ENCODE assay signal across 7 cellular contexts in the genomic region with DNA sequence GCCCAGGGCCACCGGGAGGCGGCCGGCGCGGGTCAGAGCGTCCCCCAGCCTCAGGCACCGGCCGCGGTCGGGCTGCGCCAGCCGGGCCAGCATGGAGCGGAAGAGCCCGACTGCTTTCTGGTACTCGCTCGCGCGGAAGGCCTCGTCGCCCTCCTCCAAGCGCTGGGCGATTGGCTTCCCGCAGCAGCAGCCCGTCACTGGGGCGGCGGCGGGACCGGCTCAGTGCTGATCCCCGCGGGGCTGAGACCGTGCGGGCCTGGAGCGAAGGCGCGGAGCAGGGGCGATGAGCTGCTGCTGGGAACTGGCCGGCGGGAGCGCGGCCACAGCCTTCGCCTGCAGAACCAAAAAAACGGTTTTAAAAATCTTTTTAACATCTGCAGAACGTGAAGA.
DNase-seq lines count a peak whose midpoint lies in the region; ATAC-seq, FAIRE-seq and TF ChIP-seq lines count a peak whose summit lies in the region.
"Not testable (repeated sequence)": the region's sequence is repeated elsewhere in the genome, so short reads cannot be mapped to it uniquely, and the experiment has no call there.

No MANE protein-coding gene starts in this region.

- H3K27ac ChIP-seq in HL-60 (replicated peaks), result not testable (repeated sequence)
- peak overlapping the region in 8 of 10 donors; percentile 43 to 67 (median 61) for H3K27ac ChIP-seq in heart right ventricle

- H3K27me3 ChIP-seq in HL-60 (ENCODE audit: insufficient read depth, poor library complexity, severe bottlenecking); bronchial epithelial cell (ENCODE audit: control insufficient read depth, insufficient read depth, low read length); heart right ventricle: not testable (repeated sequence)

- DNase-seq in HL-60 (ENCODE audit: low read depth in 1 of 2, low spot score in 1 of 2); activated T-helper 2 cell treated with anti-CD3 and anti-CD28 coated beads, Interferon-gamma antibody, Interleukin-2, Interleukin-4, amounts not matched to agents 10 μg/mL and 5 μg/mL and 100 μg/mL, durations not matched to agents 14 hours and 24 hours and 36 hours (ENCODE audit: low spot score); bronchial epithelial cell (ENCODE audit: low read depth): not testable (repeated sequence)
- peak; percentile 48 for DNase-seq in activated CD4-positive, alpha-beta T cell treated with anti-CD3 and anti-CD28 coated beads for 36 hours
- DNase-seq in heart right ventricle (peak in 1 of 2 donors; percentile 35), occipital lobe (lab: John Stamatoyannopoulos, UW) (peak; percentile 9)
- peak; percentile 13 for DNase-seq in stimulated activated CD4-positive, alpha-beta T cell treated with anti-CD3 and anti-CD28 coated beads, Interleukin-2, amount 100 ng/mL, for 4 hours (ENCODE audit: low read depth)

- H3K4me3 Mint-ChIP-seq in activated CD4-positive, alpha-beta T cell treated with anti-CD3 and anti-CD28 coated beads for 36 hours, result peak overlapping the region; percentile 49
- peak overlapping the region; percentile 33 for H3K4me3 Mint-ChIP-seq in activated T-helper 2 cell treated with anti-CD3 and anti-CD28 coated beads, Interferon-gamma antibody, Interleukin-2, Interleukin-4, amounts not matched to agents 10 μg/mL and 5 μg/mL and 100 μg/mL, durations not matched to agents 14 hours and 24 hours and 36 hours (ENCODE audit: low read depth)

- not testable (repeated sequence) for H3K9me3 Mint-ChIP-seq in activated CD4-positive, alpha-beta T cell treated with anti-CD3 and anti-CD28 coated beads for 36 hours (ENCODE audit: low read depth); activated T-helper 2 cell treated with anti-CD3 and anti-CD28 coated beads, Interferon-gamma antibody, Interleukin-2, Interleukin-4, amounts not matched to agents 10 μg/mL and 5 μg/mL and 100 μg/mL, durations not matched to agents 14 hours and 24 hours and 36 hours

- H3K27ac Mint-ChIP-seq in activated CD4-positive, alpha-beta T cell treated with anti-CD3 and anti-CD28 coated beads for 36 hours; activated T-helper 2 cell treated with anti-CD3 and anti-CD28 coated beads, Interferon-gamma antibody, Interleukin-2, Interleukin-4, amounts not matched to agents 10 μg/mL and 5 μg/mL and 100 μg/mL, durations not matched to agents 14 hours and 24 hours and 36 hours: not testable (repeated sequence)

- TF ChIP-seq CTCF in HL-60 (IDR thresholded peaks at IDR 0.05; ENCODE audit: insufficient read depth, low read length); bronchial epithelial cell (IDR thresholded peaks at IDR 0.05; ENCODE audit: insufficient read depth, low read length, severe bottlenecking); heart right ventricle (IDR thresholded peaks at IDR 0.05): not testable (repeated sequence)

- not testable (repeated sequence) for H3K27me3 Mint-ChIP-seq in activated CD4-positive, alpha-beta T cell treated with anti-CD3 and anti-CD28 coated beads for 36 hours
- peaks cover 19% of the 10 kb centered on the region for H3K27me3 Mint-ChIP-seq in activated T-helper 2 cell treated with anti-CD3 and anti-CD28 coated beads, Interferon-gamma antibody, Interleukin-2, Interleukin-4, amounts not matched to agents 10 μg/mL and 5 μg/mL and 100 μg/mL, durations not matched to agents 14 hours and 24 hours and 36 hours (ENCODE audit: low read depth)

- H3K9me3 ChIP-seq in heart right ventricle, result not testable (repeated sequence)

- H3K4me1 Mint-ChIP-seq in activated CD4-positive, alpha-beta T cell treated with anti-CD3 and anti-CD28 coated beads for 36 hours; activated T-helper 2 cell treated with anti-CD3 and anti-CD28 coated beads, Interferon-gamma antibody, Interleukin-2, Interleukin-4, amounts not matched to agents 10 μg/mL and 5 μg/mL and 100 μg/mL, durations not matched to agents 14 hours and 24 hours and 36 hours (ENCODE audit: low read depth): not testable (repeated sequence)

- POLR2A ChIA-PET in activated CD4-positive, alpha-beta T cell treated with anti-CD3 and anti-CD28 coated beads for 36 hours (lab: Charles Lee), result not testable (repeated sequence)

- not testable (repeated sequence) for ATAC-seq in activated CD4-positive, alpha-beta T cell treated with anti-CD3 and anti-CD28 coated beads for 36 hours; heart right ventricle

- H3K4me3 ChIP-seq in HL-60 (replicated peaks; ENCODE audit: insufficient read depth, low read length), result peak overlapping the region; percentile 8; the same call in 1 of the 2 replicates
- H3K4me3 ChIP-seq in bronchial epithelial cell (ENCODE audit: low read depth, low read length), result peak overlapping the region; percentile 31
- H3K4me3 ChIP-seq in heart right ventricle, result peak overlapping the region; percentile 26 to 53 (median 44)

- CTCF ChIA-PET in activated CD4-positive, alpha-beta T cell treated with anti-CD3 and anti-CD28 coated beads for 36 hours (lab: Charles Lee), result not testable (repeated sequence)

- not testable (repeated sequence) for H3K4me1 ChIP-seq in heart right ventricle

- WGBS in heart right ventricle, 2 donors, result 0 to 1% methylated on average over 23 to 29 of the region's 43 CpGs

- H3K36me3 ChIP-seq in bronchial epithelial cell (ENCODE audit: control insufficient read depth, insufficient read depth, low read length); heart right ventricle: not testable (repeated sequence)

- intact Hi-C loops in activated CD4-positive, alpha-beta T cell treated with anti-CD3 and anti-CD28 coated beads for 36 hours (cut with DNase I, micrococcal nuclease); activated T-helper 2 cell treated with anti-CD3 and anti-CD28 coated beads, Interferon-gamma antibody, Interleukin-2, Interleukin-4, amounts not matched to agents 10 μg/mL and 5 μg/mL and 100 μg/mL, durations not matched to agents 14 hours and 24 hours and 36 hours (cut with micrococcal nuclease); heart right ventricle (cut with DNase I): not testable (repeated sequence)

- not testable (repeated sequence) for FAIRE-seq in bronchial epithelial cell (lab: Jason Lieb, UNC)

- not testable (repeated sequence) for H3K36me3 Mint-ChIP-seq in activated CD4-positive, alpha-beta T cell treated with anti-CD3 and anti-CD28 coated beads for 36 hours (ENCODE audit: low read depth); activated T-helper 2 cell treated with anti-CD3 and anti-CD28 coated beads, Interferon-gamma antibody, Interleukin-2, Interleukin-4, amounts not matched to agents 10 μg/mL and 5 μg/mL and 100 μg/mL, durations not matched to agents 14 hours and 24 hours and 36 hours (ENCODE audit: low read depth)
